10 cellular contexts compared by ENCODE assay signal in the genomic region with DNA sequence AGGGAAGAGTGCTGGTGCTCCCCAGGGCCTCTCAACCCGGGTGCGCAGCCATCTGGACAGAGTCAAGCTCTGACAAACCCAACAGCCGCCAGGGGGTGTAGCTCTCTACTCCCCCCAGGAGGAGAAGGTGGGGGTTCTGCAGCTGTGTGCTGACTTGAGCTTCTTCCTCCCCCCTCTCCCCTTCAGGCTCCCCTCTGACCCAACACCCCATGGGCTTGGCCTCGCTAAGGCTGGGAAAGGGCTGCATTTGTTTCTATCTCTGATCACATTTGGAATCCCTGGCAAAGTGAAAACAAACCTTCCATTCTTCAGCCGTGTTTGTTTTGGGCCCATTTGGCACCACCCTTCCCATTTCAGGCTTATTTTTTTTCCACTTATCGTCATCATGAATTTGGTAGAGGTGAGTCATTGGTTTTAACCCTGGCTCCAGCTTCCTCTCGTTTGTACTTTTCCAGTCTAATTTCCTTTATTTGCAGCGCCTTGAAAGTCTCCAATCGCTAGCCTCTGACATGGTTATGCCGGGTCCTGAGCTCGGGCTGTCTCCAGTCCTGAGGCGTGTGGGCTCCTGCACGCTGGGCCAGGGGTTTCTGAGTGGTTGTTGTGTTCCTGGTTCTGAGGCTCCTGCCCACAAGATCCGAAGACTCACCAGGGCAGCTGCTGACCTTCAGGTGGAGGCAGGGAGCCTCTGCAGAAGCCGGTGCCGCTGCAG. TPM values are rescaled to one million over a fixed set of nuclear protein-coding genes. Genes with fewer than 3 reads are reported as not detected.
DNase-seq lines count a peak whose midpoint lies in the region; ATAC-seq, FAIRE-seq and TF ChIP-seq lines count a peak whose summit lies in the region.
"Had no signal": no experiment of that assay in that cellular context is flagged by ENCODE, and none has a peak within 500 bp of the region (broad histone marks: within the 10 kb centered on the region; RNA-seq: fewer than 3 reads in every experiment).

No MANE protein-coding gene starts in this region.

- H3K79me2 ChIP-seq in H9 (ENCODE audit: insufficient read depth, low read length): no peaks in the 10 kb centered on the region

- no peaks in the 10 kb centered on the region for H4K20me1 ChIP-seq in H9 (ENCODE audit: control insufficient read depth, insufficient read depth, insufficient read length)

- no peak overlapping the region for H3K4me3 ChIP-seq in skin epidermis

- peaks cover 1 to 12% (median 5%) of the 10 kb centered on the region in 3 experiments; a peak in 5 of 7 replicates for H3K36me3 Mint-ChIP-seq in H9 (ENCODE audit: insufficient read depth in 1 of 3, low read depth in 3 of 3)

- intact Hi-C loops in head of caudate nucleus (cut with DNase I): no loop called here

- no peaks in the 10 kb centered on the region for H3K27me3 Mint-ChIP-seq in H9 (ENCODE audit: low read depth)
- H3K27me3 Mint-ChIP-seq: activated B cell treated with CpG ODN at 0.5 μM for 24 hours had no signal

- no peak overlapping the region for H4K5ac ChIP-seq in H9 (ENCODE audit: insufficient read length, low read depth, low read length)

- no CpG with 5 or more reads among the region's 16 CpGs for WGBS in H9 (ENCODE audit: extremely low coverage, insufficient read length, low lambda C conversion rate)

- H3K9me3 ChIP-seq in H9 (ENCODE audit: control insufficient read depth, low read depth, low read length): no peaks in the 10 kb centered on the region

- no peak overlapping the region for H3K4ac ChIP-seq in H9 (ENCODE audit: low read depth, low read length)

- H2BK12ac ChIP-seq in H9 (ENCODE audit: insufficient read length, low read depth, low read length): no peak overlapping the region

- FAIRE-seq in GM12891 (lab: Jason Lieb, UNC): no peak

- no peak overlapping the region for H2BK120ac ChIP-seq in H9 (ENCODE audit: low read depth, low read length, poor library complexity, severe bottlenecking)

- no peak overlapping the region for H2AFZ ChIP-seq in H9 (ENCODE audit: low read length)

- no peak overlapping the region for H3K18ac ChIP-seq in H9 (ENCODE audit: insufficient read length, low read depth, low read length)

- no peak overlapping the region for H2BK20ac ChIP-seq in H9 (ENCODE audit: low read depth, low read length, poor library complexity, severe bottlenecking)

- H3K27ac ChIP-seq in H9 (ENCODE audit: insufficient read length, low read depth, low read length) (no peak overlapping the region), skin epidermis (peak overlapping the region in 18 of 21 experiments; percentile 21 to 81 (median 66))

- no peak overlapping the region for H2AK5ac ChIP-seq in H9 (ENCODE audit: insufficient read length, low read length)

- no peak overlapping the region for H3K23ac ChIP-seq in H9 (ENCODE audit: insufficient read length, low read depth, low read length)

- H3K4me3 Mint-ChIP-seq in H9: no peak overlapping the region
- H3K4me3 Mint-ChIP-seq: activated B cell treated with CpG ODN at 0.5 μM for 24 hours, neural crest cell had no signal

- TF ChIP-seq POLR2A in GM12891 (IDR thresholded peaks at IDR 0.05; ENCODE audit: low read depth, low read length): no peak

- no peak overlapping the region for H2BK15ac ChIP-seq in H9 (ENCODE audit: low read depth, low read length)

- H3K23me2 ChIP-seq in H9 (ENCODE audit: insufficient read length, low read depth, low read length, poor library complexity, severe bottlenecking): no peaks in the 10 kb centered on the region

- no peak overlapping the region; the same call in 1 of the 2 replicates for H3K14ac ChIP-seq in H9 (ENCODE audit: insufficient read depth, low read length)

- peak overlapping the region in 2 of 3 experiments; percentile 19 to 69; a peak in 1 of 7 replicates for H3K27ac Mint-ChIP-seq in H9
- H3K27ac Mint-ChIP-seq: activated B cell treated with CpG ODN at 0.5 μM for 24 hours had no signal

- H4K91ac ChIP-seq in H9 (ENCODE audit: insufficient read length, low read depth, low read length): no peak overlapping the region

- ATAC-seq in GM19395 (IDR thresholded peaks at IDR 0.05; ENCODE audit: unreplicated experiment): no peak

- DNase-seq in H9 (no peak), T1000 (lab: John Stamatoyannopoulos, UW) (peak; percentile 58), head of caudate nucleus (peak in 31 of 42 donors; percentile 9 to 69 (median 39)), COR-L47 (lab: John Stamatoyannopoulos, UW) (no peak), GM12891 (ENCODE audit: insufficient read length, low spot score) (no peak)
- DNase-seq in stimulated activated CD4-positive, alpha-beta T cell treated with anti-CD3 and anti-CD28 coated beads, Interleukin-4, amount 100 ng/mL, for 1 hour: no peak
- DNase-seq: activated B cell treated with CpG ODN at 0.5 μM for 24 hours had no signal

- H3T11ph ChIP-seq in H9 (ENCODE audit: low read length): no peak overlapping the region

- peaks cover 0 to 3% of the 10 kb centered on the region in 2 experiments; a peak in 2 of 4 replicates for H3K4me1 Mint-ChIP-seq in H9
- H3K4me1 Mint-ChIP-seq: neural crest cell had no signal

- H3K79me1 ChIP-seq in H9 (ENCODE audit: insufficient read depth, low read depth, low read length, poor library complexity, severe bottlenecking): no peaks in the 10 kb centered on the region

- H3K9me3 Mint-ChIP-seq in H9: no peaks in the 10 kb centered on the region
- H3K9me3 Mint-ChIP-seq: activated B cell treated with CpG ODN at 0.5 μM for 24 hours had no signal

- H4K8ac ChIP-seq in H9 (replicated peaks; ENCODE audit: insufficient read length, low read depth, low read length): no peak overlapping the region

- TF ChIP-seq CTCF in H9 (conservative IDR thresholded peaks at IDR 0.05): peak; percentile 35

- no peak overlapping the region for H2BK5ac ChIP-seq in H9 (ENCODE audit: insufficient read length, low read length)

- H3K9ac ChIP-seq in H9 (ENCODE audit: extremely low read depth, insufficient read length, low read length): no peak overlapping the region

- no peaks in the 10 kb centered on the region for H3K27me3 ChIP-seq in H9 (ENCODE audit: insufficient read depth, low read length)

- no peaks in the 10 kb centered on the region for H3K4me1 ChIP-seq in H9 (ENCODE audit: insufficient read depth, low read length)

- no peak overlapping the region for H3K4me2 ChIP-seq in H9 (ENCODE audit: insufficient read depth, insufficient read length, low read length)

- H3K56ac ChIP-seq in H9 (ENCODE audit: insufficient read length, low read depth, low read length): no peak overlapping the region

TF ChIP-seq in GM12891, 5 proteins besides CTCF, POLR2A, EP300 and RAD21:
- no peak for TF ChIP-seq PAX5 (IDR thresholded peaks at IDR 0.05; ENCODE audit: insufficient read depth, low read length, severe bottlenecking)
- TF ChIP-seq POLR2AphosphoS5 (IDR thresholded peaks at IDR 0.05; ENCODE audit: low read depth, low read length): no peak
- TF ChIP-seq SPI1 (IDR thresholded peaks at IDR 0.05; ENCODE audit: low read depth, low read length): no peak
- TF ChIP-seq TAF1 (IDR thresholded peaks at IDR 0.05; ENCODE audit: low read depth, low read length): no peak
- no peak for TF ChIP-seq POU2F2 (IDR thresholded peaks at IDR 0.05; ENCODE audit: low read depth, low read length)
TF ChIP-seq in GM12891: peak in this region for 0.

RNA-seq across cellular contexts. Expression of a gene that starts 36.1 kb away (rescaled TPM):
- 46.7 and 47.2 TPM in 2 replicates for total RNA-seq in H9 (2021)
- 70.1 TPM for polyA plus RNA-seq in GM12891 (2012; ENCODE audit: low read depth, missing spikeins)

Comparison
In these comparisons a context has a peak if more than half of its experiments do, and no peak if none do; other contexts are left out.
1. DNase-seq: peak in T1000 (single experiment) and head of caudate nucleus (31 of 42); none in H9 (single experiment), COR-L47 (single experiment), GM12891 (single experiment) and stimulated activated CD4-positive, alpha-beta T cell treated with anti-CD3 and anti-CD28 coated beads, Interleukin-4, amount 100 ng/mL, for 1 hour (single experiment).